Comparison of ENCODE assay signal across 22 cellular contexts in the genomic region with DNA sequence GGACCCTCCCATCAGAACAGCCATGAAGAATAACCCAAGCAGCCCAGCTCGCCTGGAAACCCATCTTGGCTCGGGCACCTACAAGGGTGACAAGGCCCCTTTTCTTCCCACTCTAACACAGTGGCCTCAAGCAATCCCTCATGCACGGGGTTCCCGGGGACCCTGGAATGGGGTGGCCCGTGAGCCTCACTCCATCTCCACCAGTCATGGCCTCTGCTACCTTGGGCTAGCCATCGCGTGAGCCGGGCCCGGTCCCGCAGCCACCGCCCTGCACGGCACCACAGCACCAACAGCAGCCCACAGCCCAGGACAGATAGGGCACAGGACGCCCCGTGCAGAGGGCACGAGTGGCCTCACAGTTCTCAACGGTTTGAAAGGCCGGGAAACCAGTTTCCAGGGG.
"Had no signal": no experiment of that assay in that cellular context is flagged by ENCODE, and none has a peak within 500 bp of the region (broad histone marks: within the 10 kb centered on the region; RNA-seq: fewer than 3 reads in every experiment).

No MANE protein-coding gene starts in this region.

- DNase-seq: effector memory CD4-positive, alpha-beta T cell; head of caudate nucleus; left colon; mesendoderm; naive B cell; psoas muscle; retina; right lobe of liver; spleen; stimulated activated CD4-positive, alpha-beta T cell treated with anti-CD3 and anti-CD28 coated beads, Interleukin-15, amount 100 ng/mL, for 24 hours; stimulated activated CD4-positive, alpha-beta T cell treated with anti-CD3 and anti-CD28 coated beads, Interleukin-1b, Interleukin-23, amount 100 ng/mL, for 48 hours; stimulated activated CD4-positive, alpha-beta T cell treated with anti-CD3 and anti-CD28 coated beads, Interleukin-4, amount 100 ng/mL, for 24 hours; stimulated activated naive CD8-positive, alpha-beta T cell treated with anti-CD3 and anti-CD28 coated beads, Interleukin-15, amount 100 ng/mL, for 72 hours; testis; upper lobe of right lung had no signal

- H3K4me3 Mint-ChIP-seq: naive B cell; nephron; stimulated activated memory B cell treated with anti-CD40 and anti-IgM and Interleukin-4, amounts not matched to agents 10 μg/mL and 1 μg/mL and 100 μg/mL, for 72 hours; stimulated activated naive CD8-positive, alpha-beta T cell treated with anti-CD3 and anti-CD28 coated beads, Interleukin-15, amount 100 ng/mL, for 72 hours had no signal

- H3K27me3 ChIP-seq: esophagus muscularis mucosa, hepatocyte, neutrophil, right lobe of liver, spleen, testis, tibial nerve, upper lobe of right lung had no signal

- H3K9me3 ChIP-seq: esophagus muscularis mucosa, neutrophil, psoas muscle, right lobe of liver, spleen, testis, tibial nerve, upper lobe of right lung had no signal

- H3K27ac ChIP-seq: epithelial cell of prostate, esophagus muscularis mucosa, hepatocyte, neutrophil, psoas muscle, right lobe of liver, spleen, testis, tibial nerve, upper lobe of right lung had no signal

- H3K4me2 ChIP-seq: hepatocyte had no signal

- H3K9me3 Mint-ChIP-seq: naive B cell; nephron; stimulated activated memory B cell treated with anti-CD40 and anti-IgM and Interleukin-4, amounts not matched to agents 10 μg/mL and 1 μg/mL and 100 μg/mL, for 72 hours; stimulated activated naive CD8-positive, alpha-beta T cell treated with anti-CD3 and anti-CD28 coated beads, Interleukin-15, amount 100 ng/mL, for 72 hours had no signal

- H3K4me3 ChIP-seq: esophagus muscularis mucosa, hepatocyte, psoas muscle, right lobe of liver, spleen, testis, tibial nerve, upper lobe of right lung had no signal

- H3K27ac Mint-ChIP-seq: nephron; stimulated activated memory B cell treated with anti-CD40 and anti-IgM and Interleukin-4, amounts not matched to agents 10 μg/mL and 1 μg/mL and 100 μg/mL, for 72 hours had no signal

- H3K27me3 Mint-ChIP-seq: naive B cell; stimulated activated memory B cell treated with anti-CD40 and anti-IgM and Interleukin-4, amounts not matched to agents 10 μg/mL and 1 μg/mL and 100 μg/mL, for 72 hours; stimulated activated naive CD8-positive, alpha-beta T cell treated with anti-CD3 and anti-CD28 coated beads, Interleukin-15, amount 100 ng/mL, for 72 hours had no signal

- H3K4me1 ChIP-seq: psoas muscle, right lobe of liver, tibial nerve had no signal

- ATAC-seq: left colon; psoas muscle; right lobe of liver; stimulated activated memory B cell treated with anti-CD40 and anti-IgM and Interleukin-4, amounts not matched to agents 10 μg/mL and 1 μg/mL and 100 μg/mL, for 72 hours; stimulated activated naive CD8-positive, alpha-beta T cell treated with anti-CD3 and anti-CD28 coated beads, Interleukin-15, amount 100 ng/mL, for 72 hours; upper lobe of right lung had no signal
